ENCODE assay signal across 26 cellular contexts in genomic region chr2:178800510-178800909, GRCh38.
"Had no signal": no experiment of that assay in that cellular context is flagged by ENCODE, and none has a peak within 500 bp of the region (broad histone marks: within the 10 kb centered on the region; RNA-seq: fewer than 3 reads in every experiment).

No MANE protein-coding gene starts in this region.

- H3K36me3 Mint-ChIP-seq: activated CD8-positive, alpha-beta memory T cell treated with anti-CD3 and anti-CD28 coated beads, Interleukin-2, amount 10 ng/mL, durations not matched to agents 7 days and 5 days had no signal

- H3K4me3 Mint-ChIP-seq: activated CD8-positive, alpha-beta memory T cell treated with anti-CD3 and anti-CD28 coated beads, Interleukin-2, amount 10 ng/mL, durations not matched to agents 7 days and 5 days; activated naive CD4-positive, alpha-beta T cell treated with anti-CD3 and anti-CD28 coated beads, Interleukin-2, amount 50 U/mL, for 24 hours; activated T-cell treated with anti-CD3 and anti-CD28 coated beads, Interleukin-2, amount 50 U/mL, for 24 hours; activated T-helper 1 cell treated with anti-CD3 and anti-CD28 coated beads, Interleukin-12 subunit alpha, Interleukin-12 subunit beta, Interleukin-2, Interleukin-4 antibody, amounts not matched to agents 30 ng/mL and 10 ng/mL and 1 ng/mL, durations not matched to agents 14 hours and 24 hours and 36 hours; IgD-negative memory B cell; T-helper 1 cell treated with Interleukin-12 subunit alpha and Interleukin-12 subunit beta and Interleukin-4 antibody, amounts not matched to agents 30 μg/mL and 1 μg/mL, for 36 hours had no signal

- H3K4me1 Mint-ChIP-seq: activated CD8-positive, alpha-beta memory T cell treated with anti-CD3 and anti-CD28 coated beads, Interleukin-2, amount 10 ng/mL, durations not matched to agents 7 days and 5 days; activated naive CD4-positive, alpha-beta T cell treated with anti-CD3 and anti-CD28 coated beads, Interleukin-2, amount 50 U/mL, for 24 hours had no signal

- H3K27ac ChIP-seq: breast epithelium, SJSA1 had no signal

- H3K4me1 ChIP-seq: breast epithelium, SJSA1 had no signal

- ATAC-seq: activated CD8-positive, alpha-beta memory T cell treated with anti-CD3 and anti-CD28 coated beads, Interleukin-2, amount 10 ng/mL, durations not matched to agents 7 days and 5 days; Panc1 had no signal

- H3K9me3 ChIP-seq: breast epithelium, SJSA1 had no signal

- H3K27me3 ChIP-seq: breast epithelium, SJSA1 had no signal

- H3K4me3 ChIP-seq: breast epithelium, SJSA1 had no signal

- DNase-seq: activated CD4-positive, alpha-beta T cell treated with anti-CD3 and anti-CD28 coated beads for 48 hours; activated CD4-positive, alpha-beta T cell treated with anti-CD3 and anti-CD28 coated beads, Interleukin-2, amount 50 U/mL, for 4 hours; activated CD4-positive, CD25-positive, alpha-beta regulatory T cell treated with anti-CD3 and anti-CD28 coated beads, Interleukin-2, amount 50 U/mL, for 72 hours; activated CD8-positive, alpha-beta memory T cell treated with anti-CD3 and anti-CD28 coated beads, Interleukin-2, amount 10 ng/mL, durations not matched to agents 7 days and 5 days; activated effector memory CD4-positive, alpha-beta T cell treated with Interleukin-2 at 50 U/mL for 16 hours; activated naive CD4-positive, alpha-beta T cell; activated T-cell treated with anti-CD3 and anti-CD28 coated beads, Interleukin-2, amount 50 U/mL, for 24 hours; aorta; KG1; NCI-H1048; NCI-H146; NCI-H187 treated with DMSO at 0.1 percent for 48 hours; NCI-H2171 treated with DMSO at 0.1 percent for 48 hours; NCI-H226; NCI-H69; NK-92 treated with Interleukin-12 subunit alpha and Interleukin-12 subunit beta, amount 100 ng/mL, for 24 hours; OCI-M1; RPMI8226; SHP77 had no signal

- H3K36me3 ChIP-seq: breast epithelium, SJSA1 had no signal

- H3K27ac Mint-ChIP-seq: activated CD8-positive, alpha-beta memory T cell treated with anti-CD3 and anti-CD28 coated beads, Interleukin-2, amount 10 ng/mL, durations not matched to agents 7 days and 5 days; activated naive CD4-positive, alpha-beta T cell treated with anti-CD3 and anti-CD28 coated beads, Interleukin-2, amount 50 U/mL, for 24 hours; activated T-cell treated with anti-CD3 and anti-CD28 coated beads, Interleukin-2, amount 50 U/mL, for 24 hours; activated T-helper 1 cell treated with anti-CD3 and anti-CD28 coated beads, Interleukin-12 subunit alpha, Interleukin-12 subunit beta, Interleukin-2, Interleukin-4 antibody, amounts not matched to agents 30 ng/mL and 10 ng/mL and 1 ng/mL, durations not matched to agents 14 hours and 24 hours and 36 hours; IgD-negative memory B cell; T-helper 1 cell treated with Interleukin-12 subunit alpha and Interleukin-12 subunit beta and Interleukin-4 antibody, amounts not matched to agents 30 μg/mL and 1 μg/mL, for 36 hours had no signal

- H3K9me3 Mint-ChIP-seq: activated naive CD4-positive, alpha-beta T cell treated with anti-CD3 and anti-CD28 coated beads, Interleukin-2, amount 50 U/mL, for 24 hours; activated T-cell treated with anti-CD3 and anti-CD28 coated beads, Interleukin-2, amount 50 U/mL, for 24 hours; activated T-helper 1 cell treated with anti-CD3 and anti-CD28 coated beads, Interleukin-12 subunit alpha, Interleukin-12 subunit beta, Interleukin-2, Interleukin-4 antibody, amounts not matched to agents 30 ng/mL and 10 ng/mL and 1 ng/mL, durations not matched to agents 14 hours and 24 hours and 36 hours; IgD-negative memory B cell; T-helper 1 cell treated with Interleukin-12 subunit alpha and Interleukin-12 subunit beta and Interleukin-4 antibody, amounts not matched to agents 30 μg/mL and 1 μg/mL, for 36 hours had no signal

- H3K27me3 Mint-ChIP-seq: activated CD8-positive, alpha-beta memory T cell treated with anti-CD3 and anti-CD28 coated beads, Interleukin-2, amount 10 ng/mL, durations not matched to agents 7 days and 5 days; activated naive CD4-positive, alpha-beta T cell treated with anti-CD3 and anti-CD28 coated beads, Interleukin-2, amount 50 U/mL, for 24 hours; activated T-cell treated with anti-CD3 and anti-CD28 coated beads, Interleukin-2, amount 50 U/mL, for 24 hours; IgD-negative memory B cell had no signal
